Comparison of ENCODE assay signal across 25 cellular contexts in genomic region chr19:16320987-16321386, GRCh38.
"Had no signal": no experiment of that assay in that cellular context is flagged by ENCODE, and none has a peak within 500 bp of the region (broad histone marks: within the 10 kb centered on the region; RNA-seq: fewer than 3 reads in every experiment).

No MANE protein-coding gene starts in this region.

- DNase-seq: activated CD4-positive, alpha-beta memory T cell treated with anti-CD3 and anti-CD28 coated beads, Interleukin-2, amount 10 ng/mL, durations not matched to agents 7 days and 5 days; activated CD4-positive, alpha-beta T cell treated with anti-CD3 and anti-CD28 coated beads for 48 hours; activated CD8-positive, alpha-beta memory T cell treated with anti-CD3 and anti-CD28 coated beads, Interleukin-2, amount 50 U/mL, for 48 hours; activated gamma-delta T cell; activated naive CD4-positive, alpha-beta T cell treated with anti-CD3 and anti-CD28 coated beads, Interleukin-2, amount 50 U/mL, for 16 hours; activated T-cell treated with anti-CD3 and anti-CD28 coated beads, Interleukin-2, amount 50 U/mL, for 24 hours; amniotic stem cell; brain microvascular endothelial cell; effector memory CD8-positive, alpha-beta T cell; erythroblast; gastrocnemius medialis; glutamatergic neuron; islet precursor cell; left cardiac atrium; left ventricle myocardium superior; mammary epithelial cell; ovary; sigmoid colon; small intestine; stimulated activated CD4-positive, alpha-beta T cell treated with anti-CD3 and anti-CD28 coated beads, Interleukin-4, amount 100 ng/mL, for 24 hours had no signal

- H3K27me3 ChIP-seq: brain microvascular endothelial cell, gastrocnemius medialis, ovary, sigmoid colon had no signal

- FAIRE-seq: astrocyte, small intestine, urothelium cell line had no signal

- H3K4me3 ChIP-seq: coronary artery, gastrocnemius medialis, hepatocyte, ovary, sigmoid colon, thoracic aorta had no signal

- H3K36me3 ChIP-seq: ovary, thoracic aorta had no signal

- H3K9me3 ChIP-seq: gastrocnemius medialis, ovary, sigmoid colon, thoracic aorta had no signal
